In genomic region chr10:62437696-62438095, GRCh38 we compare ENCODE assay signal across 8 cellular contexts.
DNase-seq lines count a peak whose midpoint lies in the region; ATAC-seq and TF ChIP-seq lines count a peak whose summit lies in the region.

No MANE protein-coding gene starts in this region.

- H3K36me3 Mint-ChIP-seq in T-cell = no peaks in the 10 kb centered on the region

- peak; percentile 72 for TF ChIP-seq CTCF in fibroblast of the aortic adventitia (IDR thresholded peaks at IDR 0.05; ENCODE audit: insufficient read depth, low read length)
- TF ChIP-seq CTCF in omental fat pad (IDR thresholded peaks at IDR 0.05) = peak in 2 of 3 donors; percentile 52 to 67

- H3K27ac Mint-ChIP-seq in T-cell = no peak overlapping the region

- no peak overlapping the region for H3K4me3 ChIP-seq in fibroblast of the aortic adventitia (ENCODE audit: low read depth, low read length)

- H3K9me3 Mint-ChIP-seq in T-cell = no peaks in the 10 kb centered on the region

- DNase-seq in COLO829 (ENCODE audit: low spot score) (peak; percentile 40), GM19238 (ENCODE audit: insufficient read length, low spot score) (peak; percentile 9), M059J (ENCODE audit: low read depth) (peak; percentile 70), T-cell (peak in 6 of 34 experiments; percentile 4 to 31 (median 15)), fibroblast of the aortic adventitia (ENCODE audit: low read depth) (peak; percentile 89), omental fat pad (ENCODE audit: low spot score) (no peak), NCI-H128 (lab: John Stamatoyannopoulos, UW; ENCODE audit: unreplicated experiment) (no peak)

- H3K27me3 Mint-ChIP-seq in T-cell = peaks cover 3 to 4% of the 10 kb centered on the region in 2 donors

- POLR2A ChIA-PET in T-cell (lab: Charles Lee) = interaction anchor here in 1 of 2 donors (0.7 kb wide), 1 partner anchor 465 kb away, joined by 5 read pairs; no protein-coding TSS in a partner anchor

- H3K4me3 Mint-ChIP-seq in T-cell = no peak overlapping the region

- H3K4me1 Mint-ChIP-seq in T-cell = peaks cover 0 to 12% (median 7%) of the 10 kb centered on the region in 3 donors

- ATAC-seq in T-cell (replicated peaks in 1 of 4) (peak in 3 of 4 experiments; percentile 47 to 73 (median 66)), omental fat pad (ENCODE audit: low FRiP score) (no peak), GM18519 (IDR thresholded peaks at IDR 0.05; ENCODE audit: low FRiP score, unreplicated experiment) (no peak)

- CTCF ChIA-PET in T-cell (lab: Charles Lee) = interaction anchor here (0.5 to 4.3 kb wide), 29 partner anchors 9 to 1282 kb away, joined by 3 to 35 read pairs (median 4); partner anchors contain the start of genes EGR2 (in 1 of the 2) and NRBF2 (in 1 of the 2)

Comparison
In these comparisons a context has a peak if more than half of its experiments do, and no peak if none do; other contexts are left out.
1. DNase-seq: peak in COLO829 (single experiment), GM19238 (single experiment), M059J (single experiment) and fibroblast of the aortic adventitia (single experiment); none in omental fat pad (single experiment) and NCI-H128 (single experiment).
2. ATAC-seq: peak in T-cell (3 of 4); none in omental fat pad (single experiment) and GM18519 (single experiment).